In genomic region chr6:41594766-41595165, GRCh38 we compare ENCODE assay signal across 24 cellular contexts. TPM values are rescaled to one million over a fixed set of nuclear protein-coding genes. Genes with fewer than 3 reads are reported as not detected.
DNase-seq lines count a peak whose midpoint lies in the region; ATAC-seq, FAIRE-seq and TF ChIP-seq lines count a peak whose summit lies in the region.
"Had no signal": no experiment of that assay in that cellular context is flagged by ENCODE, and none has a peak within 500 bp of the region (broad histone marks: within the 10 kb centered on the region; RNA-seq: fewer than 3 reads in every experiment).

No MANE protein-coding gene starts in this region.

- TF ChIP-seq POLR2A in GM12878 (IDR thresholded peaks at IDR 0.05; ENCODE audit: low read depth, low read length): peak; percentile 50; the same call in 1 of the 2 replicates

- H3K27ac Mint-ChIP-seq in memory B cell: peak overlapping the region; percentile 56
- no peak overlapping the region for H3K27ac Mint-ChIP-seq in osteocyte (ENCODE audit: unreplicated experiment)
- H3K27ac Mint-ChIP-seq: CD8-positive, alpha-beta memory T cell; H9 had no signal

- 60 to 65% methylated on average over 14 to 15 of the region's 15 CpGs for WGBS in GM23248 (ENCODE audit: low coverage in 1 of 2, low lambda C conversion rate in 2 of 2, missing lambda C conversion rate in 2 of 2), 2 experiments
- 100% methylated on average over 13 of the region's 15 CpGs for WGBS in GM12878 (ENCODE audit: insufficient coverage, insufficient replicate concordance, low lambda C conversion rate, missing lambda C conversion rate)

- H3K36me3 Mint-ChIP-seq in memory B cell (peaks cover 9% of the 10 kb centered on the region), osteocyte (ENCODE audit: unreplicated experiment) (peaks cover 23% of the 10 kb centered on the region)

- H3F3A ChIP-seq in GM23248 (ENCODE audit: insufficient read depth): peaks cover 9% of the 10 kb centered on the region

- H3K9ac ChIP-seq in GM23248 (peak overlapping the region; percentile 16; the same call in 1 of the 2 replicates), GM12878 (ENCODE audit: control insufficient read depth, insufficient read depth, low read length) (no peak overlapping the region)

- ATAC-seq in GM12878 (no peak), memory B cell (ENCODE audit: low read depth) (no peak)
- ATAC-seq: A549, PC-3 had no signal

- no peak for TF ChIP-seq EP300 in GM12878 (IDR thresholded peaks at IDR 0.05; ENCODE audit: borderline replicate concordance in 1 of 2, control insufficient read depth in 1 of 2, low read depth in 2 of 2, low read length in 2 of 2)

- H3K4me3 ChIP-seq in GM23248: no peak overlapping the region
- no peak overlapping the region for H3K4me3 ChIP-seq in GM12878
- H3K4me3 ChIP-seq: A549, MG63, SJCRH30 had no signal

- FAIRE-seq in GM12878 (lab: Jason Lieb, UNC): no peak
- peak; percentile 79 for FAIRE-seq in urothelium cell line (lab: Jason Lieb, UNC)
- FAIRE-seq: A549, HTR-8/SVneo had no signal

- no peaks in the 10 kb centered on the region for H3K9me2 ChIP-seq in GM23248 (ENCODE audit: insufficient read depth)

- SMC1A ChIA-PET in GM12878 (lab: Charles Lee; ENCODE audit: uncharacterized antibody, unreplicated experiment): interaction anchor here (0.9 to 4.0 kb wide), 3 partner anchors 132 to 288 kb away, joined by 3 to 36 read pairs (median 4); no protein-coding TSS in a partner anchor

- TF ChIP-seq RAD21 in GM12878 (IDR thresholded peaks at IDR 0.05; ENCODE audit: insufficient read depth, low read depth, low read length): no peak

- peaks cover 2% of the 10 kb centered on the region for H3K4me1 Mint-ChIP-seq in memory B cell
- no peaks in the 10 kb centered on the region for H3K4me1 Mint-ChIP-seq in osteocyte (ENCODE audit: unreplicated experiment)

- H3K27ac ChIP-seq in GM23248 (peak overlapping the region; percentile 31), GM12878 (ENCODE audit: control insufficient read depth, insufficient read depth) (no peak overlapping the region)
- H3K27ac ChIP-seq: A549, SJCRH30 had no signal

- BruUV-seq in GM12878 (replicated peaks; lab: Mats Ljungman, UMichigan): no TSS peak

- H3K4me1 ChIP-seq in GM23248 (ENCODE audit: insufficient read depth) (peaks cover 12% of the 10 kb centered on the region), GM12878 (ENCODE audit: control insufficient read depth, insufficient read depth, low read length) (no peaks in the 10 kb centered on the region)

- no peaks in the 10 kb centered on the region for H3K27me3 ChIP-seq in GM23248 (replicated peaks; ENCODE audit: insufficient read depth)
- no peaks in the 10 kb centered on the region for H3K27me3 ChIP-seq in GM12878 (replicated peaks in 1 of 2; ENCODE audit: control insufficient read depth in 2 of 2, insufficient read depth in 2 of 2, low read length in 1 of 2)
- H3K27me3 ChIP-seq: MG63, SJCRH30 had no signal

- intact Hi-C loops in GM12878 (cut with micrococcal nuclease; ENCODE audit: unreplicated experiment): loop anchor here (5.0 kb wide), 2 partner anchors 47 to 62 kb away; partner anchors contain the start of gene FOXP4

- H3K9me3 Mint-ChIP-seq in memory B cell (no peaks in the 10 kb centered on the region), osteocyte (ENCODE audit: unreplicated experiment) (no peaks in the 10 kb centered on the region)
- H3K9me3 Mint-ChIP-seq: CD8-positive, alpha-beta memory T cell; H9 had no signal

- H3K4me3 Mint-ChIP-seq in memory B cell: no peak overlapping the region
- no peak overlapping the region for H3K4me3 Mint-ChIP-seq in osteocyte (ENCODE audit: unreplicated experiment)
- H3K4me3 Mint-ChIP-seq: CD8-positive, alpha-beta memory T cell; H9 had no signal

- in situ Hi-C loops in GM23248 (cut with MboI): loop anchor here (25.0 kb wide), 1 partner anchor 182 kb away; no protein-coding TSS in a partner anchor
- in situ Hi-C loops in GM12878 (cut with MboI): loop anchor here (5.0 kb wide), 3 partner anchors 132 to 222 kb away; no protein-coding TSS in a partner anchor

- TF ChIP-seq CTCF in GM12878 (IDR thresholded peaks at IDR 0.05 in 2 of 3, conservative IDR thresholded peaks at IDR 0.05 in 1 of 3; ENCODE audit: control insufficient read depth in 2 of 3, extremely low read depth in 1 of 3, insufficient read depth in 1 of 3, low read depth in 3 of 3, low read length in 3 of 3): no peak
- no peak for TF ChIP-seq CTCF in osteocyte (IDR thresholded peaks at IDR 0.05)

- CTCF ChIA-PET in GM12878 (lab: Yijun Ruan, JAX): interaction anchor here (0.7 to 8.1 kb wide), 11 partner anchors 8 to 288 kb away, joined by 3 to 117 read pairs (median 4); no protein-coding TSS in a partner anchor

- POLR2A ChIA-PET in GM12878 (lab: Charles Lee): no interaction called here

- H4K20me1 ChIP-seq in GM23248 (ENCODE audit: insufficient read depth) (no peaks in the 10 kb centered on the region), GM12878 (ENCODE audit: control insufficient read depth, insufficient read depth) (no peaks in the 10 kb centered on the region)

- RAD21 ChIA-PET in GM12878 (lab: Charles Lee; ENCODE audit: unreplicated experiment): interaction anchor here (0.6 to 7.8 kb wide), 2 partner anchors 132 to 433 kb away, joined by 4 to 57 read pairs; no protein-coding TSS in a partner anchor

- H3K9me3 ChIP-seq in GM23248 (ENCODE audit: low read depth) (no peaks in the 10 kb centered on the region), GM12878 (replicated peaks; ENCODE audit: control insufficient read depth, insufficient read depth, low read length) (no peaks in the 10 kb centered on the region)
- H3K9me3 ChIP-seq: A549, MG63, SJCRH30 had no signal

- H2AFZ ChIP-seq in GM23248: no peak overlapping the region
- H2AFZ ChIP-seq in GM12878 (ENCODE audit: control insufficient read depth, low read depth, low read length): no peak overlapping the region

- H3K79me2 ChIP-seq in GM23248 (ENCODE audit: insufficient read depth) (no peaks in the 10 kb centered on the region), GM12878 (ENCODE audit: control insufficient read depth, insufficient read depth, low read length) (no peaks in the 10 kb centered on the region)

- no peaks in the 10 kb centered on the region for H3K36me3 ChIP-seq in GM23248 (ENCODE audit: low read depth)
- peaks cover 2 to 8% of the 10 kb centered on the region in 2 experiments; a peak in 3 of 4 replicates for H3K36me3 ChIP-seq in GM12878 (ENCODE audit: control insufficient read depth in 2 of 2, insufficient read depth in 2 of 2, low read length in 1 of 2)
- H3K36me3 ChIP-seq: MG63 had no signal

- H3K27me3 Mint-ChIP-seq in memory B cell: no peaks in the 10 kb centered on the region
- no peaks in the 10 kb centered on the region for H3K27me3 Mint-ChIP-seq in osteocyte (ENCODE audit: unreplicated experiment)
- H3K27me3 Mint-ChIP-seq: CD8-positive, alpha-beta memory T cell had no signal

- H3K4me2 ChIP-seq in GM23248 (ENCODE audit: unreplicated experiment) (no peak overlapping the region), GM12878 (ENCODE audit: control insufficient read depth, insufficient read depth) (no peak overlapping the region)
- H3K4me2 ChIP-seq: A549 had no signal

- DNase-seq in GM23248 (no peak), GM12878 (ENCODE audit: low read depth, low spot score) (no peak), memory B cell (ENCODE audit: low spot score in 2 of 2) (no peak), urothelium cell line (ENCODE audit: low spot score) (no peak), NCI-H1694 treated with DMSO at 0.1 percent for 48 hours (lab: John Stamatoyannopoulos, UW) (no peak), osteocyte (ENCODE audit: extremely low spot score, unreplicated experiment) (no peak)
- DNase-seq in activated CD8-positive, alpha-beta memory T cell treated with anti-CD3 and anti-CD28 coated beads, Interleukin-2, amount 50 U/mL, for 48 hours: no peak
- DNase-seq: C1 segment of cervical spinal cord; CD8-positive, alpha-beta memory T cell; DMS 273 treated with DMSO at 0.1 percent for 48 hours; DMS79 treated with DMSO at 0.1 percent for 48 hours; GF-D8; H9; KG1; MG63; NCI-H2029 treated with DMSO at 0.1 percent for 48 hours; NCI-H446 treated with DMSO at 0.1 percent for 48 hours; NCI-H526; NCI-H82; NK-92 treated with Interleukin-12 subunit alpha and Interleukin-12 subunit beta, amount 100 ng/mL, for 24 hours; PC-3; SJCRH30 had no signal

RNA-seq across cellular contexts. Expression of gene MDFI, which starts 43.5 kb away (rescaled TPM):
- total RNA-seq in GM23248 (2014; rRNA removed; shearing (Covaris generic)): 1.4 TPM in 1 of 2 replicates, not detected in the other
- not detected in 2 replicates for polyA plus RNA-seq in GM23248 (2016; fragmentation: Nextera tagmentation; extraction: Ambion mirVana)
- not detected in 2 replicates for total RNA-seq in GM12878 (2013; cell fraction: nucleolus; rRNA removed)
- not detected in 2 replicates for total RNA-seq in GM12878 (2014; rRNA removed)
- total RNA-seq in GM12878 (2014; rRNA removed; fragmentation: Illumina TruSeq; extraction: Trizol): not detected in 2 replicates
- total RNA-seq in GM12878 (2021): not detected in 2 replicates
- not detected for polyA plus RNA-seq in GM12878 (2011; ENCODE audit: low read depth)
- polyA plus RNA-seq in GM12878 (2011; rRNA removed): not detected in 2 replicates
- polyA plus RNA-seq in GM12878 (2011; cell fraction: cytosol; rRNA removed): not detected in 2 replicates
- polyA plus RNA-seq in GM12878 (2011; cell fraction: nucleus; rRNA removed): not detected in 2 replicates
- not detected in 2 replicates for polyA plus RNA-seq in GM12878 (2012)
- not detected in 2 replicates for polyA plus RNA-seq in GM12878 (2014; fragmentation: Illumina TruSeq; extraction: Trizol)
- polyA plus RNA-seq in GM12878 (2014; fragmentation: Nextera tagmentation; extraction: Ambion mirVana): not detected
- not detected in 2 replicates for polyA plus RNA-seq in GM12878 (2014; rRNA removed)
- not detected for polyA plus RNA-seq in GM12878 (2016; fragmentation: Nextera tagmentation; extraction: Ambion mirVana)
- polyA minus RNA-seq in GM12878 (2011; rRNA and poly(A)+ RNA removed): not detected in 2 replicates
- polyA minus RNA-seq in GM12878 (2011; cell fraction: cytosol; rRNA and poly(A)+ RNA removed): not detected in 2 replicates
- polyA minus RNA-seq in GM12878 (2011; cell fraction: nucleus; rRNA and poly(A)+ RNA removed): not detected in 2 replicates
- 74.1 and 75.9 TPM in 2 replicates for total RNA-seq in osteocyte
- total RNA-seq: CD8-positive, alpha-beta memory T cell had no signal
- polyA plus RNA-seq: CD8-positive, alpha-beta memory T cell had no signal

RNA-seq across cellular contexts. Expression of gene FOXP4, which starts 48.6 kb away (rescaled TPM):
- total RNA-seq in GM23248 (2014; rRNA removed; shearing (Covaris generic)): 3.9 and 5.4 TPM in 2 replicates
- polyA plus RNA-seq in GM23248 (2016; fragmentation: Nextera tagmentation; extraction: Ambion mirVana) (1.1 and 1.4 TPM in 2 replicates), GM12878 (2011; rRNA removed) (0.73 and 2.3 TPM in 2 replicates), GM12878 (2014; fragmentation: Illumina TruSeq; extraction: Trizol) (1.9 and 6.3 TPM in 2 replicates), GM12878 (2014; fragmentation: Nextera tagmentation; extraction: Ambion mirVana) (under 1 TPM; 0.31 to 0.40 TPM), GM12878 (2014; rRNA removed) (12.0 and 16.6 TPM in 2 replicates), GM12878 (2016; fragmentation: Nextera tagmentation; extraction: Ambion mirVana) (1 to 10 TPM; 2.1 to 2.3 TPM)
- total RNA-seq in GM12878 (2013; cell fraction: nucleolus; rRNA removed): 18.2 and 18.6 TPM in 2 replicates
- total RNA-seq in GM12878 (2014; rRNA removed) (3.4 and 5.1 TPM in 2 replicates), GM12878 (2014; rRNA removed; fragmentation: Illumina TruSeq; extraction: Trizol) (1.8 and 2.3 TPM in 2 replicates), GM12878 (2021) (41.6 and 46.1 TPM in 2 replicates), osteocyte (24.7 and 26.9 TPM in 2 replicates)
- 4.1 TPM for polyA plus RNA-seq in GM12878 (2011; ENCODE audit: low read depth)
- polyA plus RNA-seq in GM12878 (2011; cell fraction: cytosol; rRNA removed): 4.1 and 4.7 TPM in 2 replicates
- 18.4 and 27.1 TPM in 2 replicates for polyA plus RNA-seq in GM12878 (2011; cell fraction: nucleus; rRNA removed)
- 18.6 and 19.7 TPM in 2 replicates for polyA plus RNA-seq in GM12878 (2012)
- polyA minus RNA-seq in GM12878 (2011; rRNA and poly(A)+ RNA removed): 3.1 and 7.7 TPM in 2 replicates
- polyA minus RNA-seq in GM12878 (2011; cell fraction: cytosol; rRNA and poly(A)+ RNA removed): 12.6 and 13.3 TPM in 2 replicates
- 4.7 and 9.2 TPM in 2 replicates for polyA minus RNA-seq in GM12878 (2011; cell fraction: nucleus; rRNA and poly(A)+ RNA removed)

Comparison
In these comparisons a context has a peak if more than half of its experiments do, and no peak if none do; other contexts are left out.
1. RNA of gene MDFI, which starts 43.5 kb away (total RNA-seq): 74.1 to 75.9 TPM in osteocyte; 1.4 TPM in GM23248 and not detected in GM12878; every median in the first group is over 10 times any median in the second.